ENCODE assay signal across 19 cellular contexts in genomic region chr14:65938738-65939137, GRCh38.
A peak's percentile ranks its signal among the peaks of the same experiment; 100 is the strongest.
DNase-seq lines count a peak whose midpoint lies in the region; ATAC-seq and TF ChIP-seq lines count a peak whose summit lies in the region.
"Had no signal": no experiment of that assay in that cellular context is flagged by ENCODE, and none has a peak within 500 bp of the region (broad histone marks: within the 10 kb centered on the region; RNA-seq: fewer than 3 reads in every experiment).

No MANE protein-coding gene starts in this region.

- DNase-seq in activated CD8-positive, alpha-beta memory T cell treated with anti-CD3 and anti-CD28 coated beads, Interleukin-2, amount 10 ng/mL, durations not matched to agents 7 days and 5 days = no peak
- DNase-seq in activated CD8-positive, alpha-beta memory T cell treated with anti-CD3 and anti-CD28 coated beads, Interleukin-2, amount 50 U/mL, for 48 hours = no peak
- DNase-seq in T-cell (no peak), CD14-positive monocyte (ENCODE audit: low spot score) (no peak), HUDEP-2 (lab: John Stamatoyannopoulos, UW; ENCODE audit: unreplicated experiment in 76 of 76) (no peak)
- no peak for DNase-seq in activated T-helper 1 cell treated with anti-CD3 and anti-CD28 coated beads, Interleukin-12 subunit alpha, Interleukin-12 subunit beta, Interleukin-2, Interleukin-4 antibody, amounts not matched to agents 30 ng/mL and 10 ng/mL and 1 ng/mL, durations not matched to agents 14 hours and 24 hours and 36 hours (ENCODE audit: low spot score)
- no peak for DNase-seq in stimulated activated effector memory CD8-positive, alpha-beta T cell treated with anti-CD3 and anti-CD28 coated beads, Interleukin-12 subunit alpha, Interleukin-12 subunit beta, amount 100 ng/mL, for 72 hours (ENCODE audit: low spot score in 2 of 2)
- DNase-seq in stimulated activated naive B cell treated with anti-CD40 and anti-IgM and Interleukin-4, amounts not matched to agents 10 μg/mL and 1 μg/mL and 100 μg/mL, for 72 hours = no peak
- DNase-seq: BE2C; CD4-positive, alpha-beta memory T cell; DMS153; GF-D8; H7; IMR-90; NCI-H1417 treated with DMSO at 0.1 percent for 48 hours; NCI-H187 treated with DMSO at 0.1 percent for 48 hours; NCI-H2227 treated with DMSO at 0.1 percent for 48 hours; NCI-H510A treated with DMSO at 0.1 percent for 48 hours; NCI-H774 had no signal

- H3K27me3 Mint-ChIP-seq in activated CD8-positive, alpha-beta memory T cell treated with anti-CD3 and anti-CD28 coated beads, Interleukin-2, amount 10 ng/mL, durations not matched to agents 7 days and 5 days = no peaks in the 10 kb centered on the region
- no peaks in the 10 kb centered on the region for H3K27me3 Mint-ChIP-seq in T-cell
- peaks cover 3% of the 10 kb centered on the region for H3K27me3 Mint-ChIP-seq in activated T-helper 1 cell treated with anti-CD3 and anti-CD28 coated beads, Interleukin-12 subunit alpha, Interleukin-12 subunit beta, Interleukin-2, Interleukin-4 antibody, amounts not matched to agents 30 ng/mL and 10 ng/mL and 1 ng/mL, durations not matched to agents 14 hours and 24 hours and 36 hours (ENCODE audit: insufficient read depth)
- H3K27me3 Mint-ChIP-seq in stimulated activated naive B cell treated with anti-CD40 and anti-IgM and Interleukin-4, amounts not matched to agents 10 μg/mL and 1 μg/mL and 100 μg/mL, for 72 hours = peaks cover 7 to 13% of the 10 kb centered on the region in 2 donors
- no peaks in the 10 kb centered on the region for H3K27me3 Mint-ChIP-seq in CD14-positive monocyte (ENCODE audit: low read depth in 3 of 3)
- H3K27me3 Mint-ChIP-seq: CD4-positive, alpha-beta memory T cell had no signal

- CTCF ChIA-PET in activated CD8-positive, alpha-beta memory T cell treated with anti-CD3 and anti-CD28 coated beads, Interleukin-2, amount 10 ng/mL, durations not matched to agents 7 days and 5 days (lab: Charles Lee) = interaction anchor here (0.9 to 3.6 kb wide), 2 partner anchors 11 kb away, joined by 3 to 13 read pairs; no protein-coding TSS in a partner anchor
- CTCF ChIA-PET in T-cell (lab: Charles Lee) = no interaction called here

- H3K4me1 Mint-ChIP-seq in activated CD8-positive, alpha-beta memory T cell treated with anti-CD3 and anti-CD28 coated beads, Interleukin-2, amount 10 ng/mL, durations not matched to agents 7 days and 5 days = peaks cover 47% of the 10 kb centered on the region
- H3K4me1 Mint-ChIP-seq in T-cell = peaks cover 48 to 79% (median 75%) of the 10 kb centered on the region in 3 donors
- H3K4me1 Mint-ChIP-seq in activated T-helper 1 cell treated with anti-CD3 and anti-CD28 coated beads, Interleukin-12 subunit alpha, Interleukin-12 subunit beta, Interleukin-2, Interleukin-4 antibody, amounts not matched to agents 30 ng/mL and 10 ng/mL and 1 ng/mL, durations not matched to agents 14 hours and 24 hours and 36 hours (ENCODE audit: low read depth) = peaks cover 57% of the 10 kb centered on the region
- peaks cover 37% of the 10 kb centered on the region for H3K4me1 Mint-ChIP-seq in stimulated activated effector memory CD8-positive, alpha-beta T cell treated with anti-CD3 and anti-CD28 coated beads, Interleukin-12 subunit alpha, Interleukin-12 subunit beta, amount 100 ng/mL, for 72 hours
- H3K4me1 Mint-ChIP-seq in stimulated activated naive B cell treated with anti-CD40 and anti-IgM and Interleukin-4, amounts not matched to agents 10 μg/mL and 1 μg/mL and 100 μg/mL, for 72 hours = peaks cover 0 to 2% of the 10 kb centered on the region in 2 donors
- peaks cover 5% of the 10 kb centered on the region for H3K4me1 Mint-ChIP-seq in CD14-positive monocyte

- no peak overlapping the region for H3K4me3 Mint-ChIP-seq in activated CD8-positive, alpha-beta memory T cell treated with anti-CD3 and anti-CD28 coated beads, Interleukin-2, amount 10 ng/mL, durations not matched to agents 7 days and 5 days
- H3K4me3 Mint-ChIP-seq in T-cell = peak overlapping the region in 1 of 3 donors; percentile 45
- H3K4me3 Mint-ChIP-seq in activated T-helper 1 cell treated with anti-CD3 and anti-CD28 coated beads, Interleukin-12 subunit alpha, Interleukin-12 subunit beta, Interleukin-2, Interleukin-4 antibody, amounts not matched to agents 30 ng/mL and 10 ng/mL and 1 ng/mL, durations not matched to agents 14 hours and 24 hours and 36 hours = peak overlapping the region; percentile 12
- no peak overlapping the region for H3K4me3 Mint-ChIP-seq in stimulated activated effector memory CD8-positive, alpha-beta T cell treated with anti-CD3 and anti-CD28 coated beads, Interleukin-12 subunit alpha, Interleukin-12 subunit beta, amount 100 ng/mL, for 72 hours
- H3K4me3 Mint-ChIP-seq in stimulated activated naive B cell treated with anti-CD40 and anti-IgM and Interleukin-4, amounts not matched to agents 10 μg/mL and 1 μg/mL and 100 μg/mL, for 72 hours = no peak overlapping the region
- H3K4me3 Mint-ChIP-seq in CD14-positive monocyte = no peak overlapping the region

- intact Hi-C loops in activated T-helper 1 cell treated with anti-CD3 and anti-CD28 coated beads, Interleukin-12 subunit alpha, Interleukin-12 subunit beta, Interleukin-2, Interleukin-4 antibody, amounts not matched to agents 30 ng/mL and 10 ng/mL and 1 ng/mL, durations not matched to agents 14 hours and 24 hours and 36 hours (cut with micrococcal nuclease) = no loop called here
- intact Hi-C loops in CD14-positive monocyte (cut with micrococcal nuclease) = no loop called here

- ATAC-seq in activated CD8-positive, alpha-beta memory T cell treated with anti-CD3 and anti-CD28 coated beads, Interleukin-2, amount 10 ng/mL, durations not matched to agents 7 days and 5 days = peak; percentile 18
- no peak for ATAC-seq in T-cell (replicated peaks in 1 of 4)
- ATAC-seq in stimulated activated effector memory CD8-positive, alpha-beta T cell treated with anti-CD3 and anti-CD28 coated beads, Interleukin-12 subunit alpha, Interleukin-12 subunit beta, amount 100 ng/mL, for 72 hours = peak; percentile 51
- no peak for ATAC-seq in stimulated activated naive B cell treated with anti-CD40 and anti-IgM and Interleukin-4, amounts not matched to agents 10 μg/mL and 1 μg/mL and 100 μg/mL, for 72 hours (replicated peaks)

- H3K27ac Mint-ChIP-seq in activated CD8-positive, alpha-beta memory T cell treated with anti-CD3 and anti-CD28 coated beads, Interleukin-2, amount 10 ng/mL, durations not matched to agents 7 days and 5 days = peak overlapping the region; percentile 82
- peak overlapping the region; percentile 87 to 92 for H3K27ac Mint-ChIP-seq in T-cell
- no peak overlapping the region for H3K27ac Mint-ChIP-seq in activated T-helper 1 cell treated with anti-CD3 and anti-CD28 coated beads, Interleukin-12 subunit alpha, Interleukin-12 subunit beta, Interleukin-2, Interleukin-4 antibody, amounts not matched to agents 30 ng/mL and 10 ng/mL and 1 ng/mL, durations not matched to agents 14 hours and 24 hours and 36 hours
- no peak overlapping the region for H3K27ac Mint-ChIP-seq in stimulated activated effector memory CD8-positive, alpha-beta T cell treated with anti-CD3 and anti-CD28 coated beads, Interleukin-12 subunit alpha, Interleukin-12 subunit beta, amount 100 ng/mL, for 72 hours
- H3K27ac Mint-ChIP-seq in stimulated activated naive B cell treated with anti-CD40 and anti-IgM and Interleukin-4, amounts not matched to agents 10 μg/mL and 1 μg/mL and 100 μg/mL, for 72 hours = no peak overlapping the region
- no peak overlapping the region for H3K27ac Mint-ChIP-seq in CD14-positive monocyte

- H3K36me3 Mint-ChIP-seq in activated CD8-positive, alpha-beta memory T cell treated with anti-CD3 and anti-CD28 coated beads, Interleukin-2, amount 10 ng/mL, durations not matched to agents 7 days and 5 days = peaks cover 30% of the 10 kb centered on the region
- peaks cover 3% of the 10 kb centered on the region for H3K36me3 Mint-ChIP-seq in T-cell
- H3K36me3 Mint-ChIP-seq in activated T-helper 1 cell treated with anti-CD3 and anti-CD28 coated beads, Interleukin-12 subunit alpha, Interleukin-12 subunit beta, Interleukin-2, Interleukin-4 antibody, amounts not matched to agents 30 ng/mL and 10 ng/mL and 1 ng/mL, durations not matched to agents 14 hours and 24 hours and 36 hours (ENCODE audit: low read depth) = peaks cover 8% of the 10 kb centered on the region
- no peaks in the 10 kb centered on the region for H3K36me3 Mint-ChIP-seq in stimulated activated effector memory CD8-positive, alpha-beta T cell treated with anti-CD3 and anti-CD28 coated beads, Interleukin-12 subunit alpha, Interleukin-12 subunit beta, amount 100 ng/mL, for 72 hours
- H3K36me3 Mint-ChIP-seq in stimulated activated naive B cell treated with anti-CD40 and anti-IgM and Interleukin-4, amounts not matched to agents 10 μg/mL and 1 μg/mL and 100 μg/mL, for 72 hours = no peaks in the 10 kb centered on the region
- H3K36me3 Mint-ChIP-seq in CD14-positive monocyte = no peaks in the 10 kb centered on the region
- H3K36me3 Mint-ChIP-seq: CD4-positive, alpha-beta memory T cell had no signal

- peaks cover 2% of the 10 kb centered on the region for H3K9me3 Mint-ChIP-seq in activated CD8-positive, alpha-beta memory T cell treated with anti-CD3 and anti-CD28 coated beads, Interleukin-2, amount 10 ng/mL, durations not matched to agents 7 days and 5 days (ENCODE audit: low read depth)
- no peaks in the 10 kb centered on the region for H3K9me3 Mint-ChIP-seq in T-cell
- H3K9me3 Mint-ChIP-seq in activated T-helper 1 cell treated with anti-CD3 and anti-CD28 coated beads, Interleukin-12 subunit alpha, Interleukin-12 subunit beta, Interleukin-2, Interleukin-4 antibody, amounts not matched to agents 30 ng/mL and 10 ng/mL and 1 ng/mL, durations not matched to agents 14 hours and 24 hours and 36 hours = peaks cover 19% of the 10 kb centered on the region
- H3K9me3 Mint-ChIP-seq in stimulated activated effector memory CD8-positive, alpha-beta T cell treated with anti-CD3 and anti-CD28 coated beads, Interleukin-12 subunit alpha, Interleukin-12 subunit beta, amount 100 ng/mL, for 72 hours = peaks cover 4% of the 10 kb centered on the region
- H3K9me3 Mint-ChIP-seq in stimulated activated naive B cell treated with anti-CD40 and anti-IgM and Interleukin-4, amounts not matched to agents 10 μg/mL and 1 μg/mL and 100 μg/mL, for 72 hours = no peaks in the 10 kb centered on the region
- peaks cover 0 to 5% (median 0%) of the 10 kb centered on the region in 7 donors for H3K9me3 Mint-ChIP-seq in CD14-positive monocyte

- POLR2A ChIA-PET in T-cell (lab: Charles Lee) = no interaction called here

- no peak for TF ChIP-seq CTCF in CD14-positive monocyte (IDR thresholded peaks at IDR 0.05)

Comparison
In these comparisons a context has a peak if more than half of its experiments do, and no peak if none do; other contexts are left out.
1. ATAC-seq: peak in activated CD8-positive, alpha-beta memory T cell treated with anti-CD3 and anti-CD28 coated beads, Interleukin-2, amount 10 ng/mL, durations not matched to agents 7 days and 5 days (single experiment) and stimulated activated effector memory CD8-positive, alpha-beta T cell treated with anti-CD3 and anti-CD28 coated beads, Interleukin-12 subunit alpha, Interleukin-12 subunit beta, amount 100 ng/mL, for 72 hours (single experiment); none in T-cell (0 of 4) and stimulated activated naive B cell treated with anti-CD40 and anti-IgM and Interleukin-4, amounts not matched to agents 10 μg/mL and 1 μg/mL and 100 μg/mL, for 72 hours (0 of 2).
2. H3K27ac Mint-ChIP-seq: peak in activated CD8-positive, alpha-beta memory T cell treated with anti-CD3 and anti-CD28 coated beads, Interleukin-2, amount 10 ng/mL, durations not matched to agents 7 days and 5 days (single experiment) and T-cell (2 of 2); none in activated T-helper 1 cell treated with anti-CD3 and anti-CD28 coated beads, Interleukin-12 subunit alpha, Interleukin-12 subunit beta, Interleukin-2, Interleukin-4 antibody, amounts not matched to agents 30 ng/mL and 10 ng/mL and 1 ng/mL, durations not matched to agents 14 hours and 24 hours and 36 hours (single experiment), stimulated activated effector memory CD8-positive, alpha-beta T cell treated with anti-CD3 and anti-CD28 coated beads, Interleukin-12 subunit alpha, Interleukin-12 subunit beta, amount 100 ng/mL, for 72 hours (single experiment), stimulated activated naive B cell treated with anti-CD40 and anti-IgM and Interleukin-4, amounts not matched to agents 10 μg/mL and 1 μg/mL and 100 μg/mL, for 72 hours (single experiment) and CD14-positive monocyte (0 of 7).